Comparison of ENCODE assay signal across 12 cellular contexts in the genomic region with DNA sequence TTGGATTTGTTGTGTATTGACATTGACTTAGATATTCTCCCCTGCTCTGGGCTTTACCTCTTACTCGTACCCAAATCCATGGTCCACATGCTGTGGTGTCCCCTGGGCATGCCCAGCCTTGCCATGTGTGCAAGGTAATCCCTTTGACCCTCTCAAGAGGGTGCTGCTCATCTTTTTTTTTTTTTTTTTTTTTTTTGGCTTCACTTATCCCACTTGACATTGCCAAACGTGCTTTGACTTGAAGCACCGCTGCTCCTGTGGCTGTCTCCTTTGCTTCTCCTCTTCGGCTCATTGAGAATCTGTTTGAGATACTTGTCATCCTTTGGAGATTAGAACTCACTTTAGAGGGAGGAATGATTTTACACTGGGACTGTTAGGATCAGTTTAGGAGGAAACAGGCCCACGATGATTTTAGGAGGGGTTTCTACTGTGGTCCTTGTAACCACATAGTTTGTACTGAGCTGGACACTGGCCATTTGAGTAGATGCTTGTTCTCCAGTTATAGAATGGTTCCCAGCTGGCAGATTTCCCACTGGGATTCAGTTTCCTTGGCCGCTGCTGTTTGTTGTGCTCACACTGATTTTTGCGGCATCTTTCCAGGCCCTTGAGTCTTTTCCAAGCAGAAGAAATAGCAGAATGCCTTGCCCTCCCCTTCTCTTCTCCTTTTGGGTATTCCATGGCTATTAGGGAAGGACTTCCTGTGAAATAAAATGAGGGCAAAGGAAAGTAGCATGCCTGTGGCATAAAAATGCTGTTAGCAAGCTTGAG.
A peak's percentile ranks its signal among the peaks of the same experiment; 100 is the strongest.
DNase-seq lines count a peak whose midpoint lies in the region; ATAC-seq, FAIRE-seq and TF ChIP-seq lines count a peak whose summit lies in the region.
"Had no signal": no experiment of that assay in that cellular context is flagged by ENCODE, and none has a peak within 500 bp of the region (broad histone marks: within the 10 kb centered on the region; RNA-seq: fewer than 3 reads in every experiment).

No MANE protein-coding gene starts in this region.

- TF ChIP-seq CTCF in fibroblast of the aortic adventitia (IDR thresholded peaks at IDR 0.05; ENCODE audit: insufficient read depth, low read length) (no peak), ovary (IDR thresholded peaks at IDR 0.05) (no peak)

- H3K4me3 ChIP-seq in fibroblast of the aortic adventitia (ENCODE audit: low read depth, low read length) (no peak overlapping the region), ovary (no peak overlapping the region), small intestine (ENCODE audit: low read depth in 1 of 2, low read length in 2 of 2) (no peak overlapping the region)

- intact Hi-C loops in ovary (cut with DNase I): no loop called here

- H3K9me3 ChIP-seq in ovary (no peaks in the 10 kb centered on the region), small intestine (ENCODE audit: control insufficient read depth, low read depth) (no peaks in the 10 kb centered on the region)

- FAIRE-seq in small intestine (lab: Jason Lieb, UNC): no peak
- FAIRE-seq: endothelial cell of umbilical vein had no signal

- peaks cover 29% of the 10 kb centered on the region for H3K4me1 ChIP-seq in ovary (ENCODE audit: insufficient read depth)
- peaks cover 0 to 2% of the 10 kb centered on the region in 2 donors for H3K4me1 ChIP-seq in small intestine (ENCODE audit: control insufficient read depth in 2 of 2, insufficient read depth in 1 of 2, low read depth in 1 of 2, low read length in 1 of 2)

- in situ Hi-C loops in G401 (cut with HindIII; ENCODE audit: low sequenced_read_pairs): no loop called here

- H3K27me3 ChIP-seq in ovary (no peaks in the 10 kb centered on the region), small intestine (ENCODE audit: control insufficient read depth in 2 of 2, insufficient read depth in 2 of 2, low read length in 2 of 2) (no peaks in the 10 kb centered on the region)

- no peaks in the 10 kb centered on the region for H3K36me3 ChIP-seq in ovary
- no peaks in the 10 kb centered on the region for H3K36me3 ChIP-seq in small intestine (ENCODE audit: control insufficient read depth in 2 of 2, insufficient read depth in 2 of 2, low read length in 2 of 2)

- WGBS in ovary, 3 donors: 17 to 25% (median 19%) methylated on average over 7 of the region's 7 CpGs
- WGBS in small intestine, 3 donors: 64 to 82% (median 77%) methylated on average over 7 of the region's 7 CpGs

- no peak for TF ChIP-seq POLR2A in ovary (IDR thresholded peaks at IDR 0.05)

- no peak for ATAC-seq in GM19455 (IDR thresholded peaks at IDR 0.05; ENCODE audit: unreplicated experiment)
- ATAC-seq in GM19467 (IDR thresholded peaks at IDR 0.05; ENCODE audit: unreplicated experiment): no peak

- no peak for TF ChIP-seq EP300 in ovary (IDR thresholded peaks at IDR 0.05)

- peak; percentile 83 for DNase-seq in G401 (ENCODE audit: low spot score)
- peak; percentile 88 to 90 for DNase-seq in NCI-H524 (lab: John Stamatoyannopoulos, UW)
- DNase-seq in fibroblast of the aortic adventitia (ENCODE audit: low read depth): peak; percentile 88
- peak; percentile 60 to 84 (median 60) for DNase-seq in ovary
- no peak for DNase-seq in small intestine
- no peak for DNase-seq in DMS153 treated with DMSO at 0.1 percent for 48 hours (lab: John Stamatoyannopoulos, UW; ENCODE audit: unreplicated experiment)
- DNase-seq: activated B cell treated with CpG ODN at 0.5 μM for 24 hours; MV-4-11; stimulated activated CD4-positive, alpha-beta T cell treated with anti-CD3 and anti-CD28 coated beads, Interleukin-12 subunit alpha, Interleukin-12 subunit beta, amount 100 ng/mL, for 4 hours had no signal

- H3K27ac ChIP-seq in ovary (no peak overlapping the region), small intestine (ENCODE audit: low read depth in 1 of 2, low read length in 1 of 2) (no peak overlapping the region)

Comparison
In these comparisons a context has a peak if more than half of its experiments do, and no peak if none do; other contexts are left out.
1. DNase-seq: peak in G401 (single experiment), NCI-H524 (2 of 2), fibroblast of the aortic adventitia (single experiment) and ovary (5 of 5); none in small intestine (single experiment) and DMS153 treated with DMSO at 0.1 percent for 48 hours (single experiment).